8 cellular contexts compared by ENCODE assay signal in the genomic region with DNA sequence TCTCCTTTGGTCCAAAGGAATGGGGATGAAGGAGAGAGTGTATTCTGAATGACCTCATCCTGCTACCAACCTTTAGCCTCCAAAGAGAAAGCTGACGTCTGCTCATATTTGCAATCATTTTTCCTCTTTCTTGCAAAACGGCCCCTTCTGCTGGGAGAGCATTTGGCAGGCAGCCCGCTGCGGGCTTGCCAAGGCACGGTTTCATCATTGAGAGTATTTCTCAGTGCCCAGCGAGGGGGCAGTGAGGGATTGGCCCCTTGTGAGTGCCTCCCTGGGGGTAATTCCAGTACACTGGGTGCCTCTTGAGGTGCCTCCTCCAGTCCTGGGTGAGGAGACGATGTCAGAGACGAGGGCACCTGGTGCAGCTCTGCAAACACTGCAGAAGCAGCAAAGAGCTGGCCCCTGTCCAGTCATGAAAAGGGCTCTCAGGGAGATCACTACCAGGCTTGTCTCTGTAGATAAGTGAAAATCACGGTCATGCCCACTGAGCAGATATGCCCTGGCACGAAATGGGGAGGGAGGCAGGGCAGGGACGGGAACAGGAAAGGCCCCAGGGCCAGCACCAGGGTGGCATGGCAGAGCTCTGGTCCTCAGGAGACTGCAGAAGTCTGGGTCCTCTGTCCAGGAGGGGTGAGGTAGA. TPM values are rescaled to one million over a fixed set of nuclear protein-coding genes. Genes with fewer than 3 reads are reported as not detected.
A peak's percentile ranks its signal among the peaks of the same experiment; 100 is the strongest.
DNase-seq lines count a peak whose midpoint lies in the region; ATAC-seq, FAIRE-seq and TF ChIP-seq lines count a peak whose summit lies in the region.

No MANE protein-coding gene starts in this region.

- no peaks in the 10 kb centered on the region for H3K36me3 Mint-ChIP-seq in activated CD4-positive, alpha-beta memory T cell treated with anti-CD3 and anti-CD28 coated beads, Interleukin-2, amount 10 ng/mL, durations not matched to agents 7 days and 5 days (ENCODE audit: low read depth)
- H3K36me3 Mint-ChIP-seq in activated CD4-positive, alpha-beta memory T cell treated with anti-CD3 and anti-CD28 coated beads for 36 hours, result no peaks in the 10 kb centered on the region

- ATAC-seq in GM21529 (IDR thresholded peaks at IDR 0.05; ENCODE audit: unreplicated experiment), result no peak

- CTCF ChIA-PET in activated CD4-positive, alpha-beta memory T cell treated with anti-CD3 and anti-CD28 coated beads, Interleukin-2, amount 10 ng/mL, durations not matched to agents 7 days and 5 days (lab: Charles Lee), result interaction anchor here (0.5 kb wide), 1 partner anchor 66 kb away, joined by 6 read pairs; no protein-coding TSS in a partner anchor
- CTCF ChIA-PET in activated CD4-positive, alpha-beta memory T cell treated with anti-CD3 and anti-CD28 coated beads for 36 hours (lab: Charles Lee), result no interaction called here

- peak overlapping the region; percentile 26 for H3K27ac ChIP-seq in urinary bladder (ENCODE audit: low read depth)

- no peak overlapping the region for H3K27ac Mint-ChIP-seq in activated CD4-positive, alpha-beta memory T cell treated with anti-CD3 and anti-CD28 coated beads, Interleukin-2, amount 10 ng/mL, durations not matched to agents 7 days and 5 days
- no peak overlapping the region for H3K27ac Mint-ChIP-seq in activated CD4-positive, alpha-beta memory T cell treated with anti-CD3 and anti-CD28 coated beads for 36 hours

- 27% methylated on average over 11 of the region's 11 CpGs for WGBS in urinary bladder

- FAIRE-seq in D721Med (lab: Jason Lieb, UNC), result no peak

- no peak overlapping the region for H3K4me3 Mint-ChIP-seq in activated CD4-positive, alpha-beta memory T cell treated with anti-CD3 and anti-CD28 coated beads, Interleukin-2, amount 10 ng/mL, durations not matched to agents 7 days and 5 days
- H3K4me3 Mint-ChIP-seq in activated CD4-positive, alpha-beta memory T cell treated with anti-CD3 and anti-CD28 coated beads for 36 hours, result no peak overlapping the region

- H3K4me1 Mint-ChIP-seq in activated CD4-positive, alpha-beta memory T cell treated with anti-CD3 and anti-CD28 coated beads, Interleukin-2, amount 10 ng/mL, durations not matched to agents 7 days and 5 days, result no peaks in the 10 kb centered on the region
- no peaks in the 10 kb centered on the region for H3K4me1 Mint-ChIP-seq in activated CD4-positive, alpha-beta memory T cell treated with anti-CD3 and anti-CD28 coated beads for 36 hours (ENCODE audit: low read depth)

- POLR2A ChIA-PET in activated CD4-positive, alpha-beta memory T cell treated with anti-CD3 and anti-CD28 coated beads, Interleukin-2, amount 10 ng/mL, durations not matched to agents 7 days and 5 days (lab: Charles Lee), result no interaction called here
- POLR2A ChIA-PET in activated CD4-positive, alpha-beta memory T cell treated with anti-CD3 and anti-CD28 coated beads for 36 hours (lab: Charles Lee), result no interaction called here

- no peaks in the 10 kb centered on the region for H3K9me3 Mint-ChIP-seq in activated CD4-positive, alpha-beta memory T cell treated with anti-CD3 and anti-CD28 coated beads, Interleukin-2, amount 10 ng/mL, durations not matched to agents 7 days and 5 days
- no peaks in the 10 kb centered on the region for H3K9me3 Mint-ChIP-seq in activated CD4-positive, alpha-beta memory T cell treated with anti-CD3 and anti-CD28 coated beads for 36 hours

- no peak overlapping the region for H3K4me3 ChIP-seq in urinary bladder (ENCODE audit: low read depth, low read length)

- no peaks in the 10 kb centered on the region for H3K36me3 ChIP-seq in urinary bladder (ENCODE audit: insufficient read depth)

- H3K4me1 ChIP-seq in urinary bladder (ENCODE audit: insufficient read depth), result no peaks in the 10 kb centered on the region

- intact Hi-C loops in activated CD4-positive, alpha-beta memory T cell treated with anti-CD3 and anti-CD28 coated beads for 36 hours (cut with micrococcal nuclease), result no loop called here

- H3K27me3 Mint-ChIP-seq in activated CD4-positive, alpha-beta memory T cell treated with anti-CD3 and anti-CD28 coated beads, Interleukin-2, amount 10 ng/mL, durations not matched to agents 7 days and 5 days, result peaks cover 3% of the 10 kb centered on the region
- peaks cover 12% of the 10 kb centered on the region for H3K27me3 Mint-ChIP-seq in activated CD4-positive, alpha-beta memory T cell treated with anti-CD3 and anti-CD28 coated beads for 36 hours

- DNase-seq in activated CD4-positive, alpha-beta memory T cell treated with anti-CD3 and anti-CD28 coated beads, Interleukin-2, amount 10 ng/mL, durations not matched to agents 7 days and 5 days, result peak; percentile 8
- DNase-seq in activated CD4-positive, alpha-beta memory T cell treated with anti-CD3 and anti-CD28 coated beads for 36 hours, result no peak
- DNase-seq in activated CD8-positive, alpha-beta memory T cell treated with anti-CD3 and anti-CD28 coated beads, Interleukin-2, amount 50 U/mL, for 48 hours, result peak; percentile 29
- DNase-seq in kidney glomerular epithelial cell (lab: John Stamatoyannopoulos, UW) (peak; percentile 74), dedifferentiated amniotic fluid mesenchymal stem cell (ENCODE audit: extremely low spot score) (no peak), D721Med (ENCODE audit: insufficient read length, low spot score) (no peak)

- no peak for TF ChIP-seq CTCF in D721Med (IDR thresholded peaks at IDR 0.05; ENCODE audit: insufficient read depth, missing control alignments)

RNA-seq across cellular contexts. Expression of a gene that starts 48.7 kb away (rescaled TPM):
- not detected for total RNA-seq in activated CD4-positive, alpha-beta memory T cell treated with anti-CD3 and anti-CD28 coated beads, Interleukin-2, amount 10 ng/mL, durations not matched to agents 7 days and 5 days
- not detected for total RNA-seq in activated CD4-positive, alpha-beta memory T cell treated with anti-CD3 and anti-CD28 coated beads for 36 hours
- 13.8 TPM for total RNA-seq in urinary bladder
- polyA plus RNA-seq in urinary bladder, result 8.6 TPM

Comparison
In these comparisons a context has a peak if more than half of its experiments do, and no peak if none do; other contexts are left out.
1. DNase-seq: peak in activated CD4-positive, alpha-beta memory T cell treated with anti-CD3 and anti-CD28 coated beads, Interleukin-2, amount 10 ng/mL, durations not matched to agents 7 days and 5 days (single experiment), activated CD8-positive, alpha-beta memory T cell treated with anti-CD3 and anti-CD28 coated beads, Interleukin-2, amount 50 U/mL, for 48 hours (single experiment) and kidney glomerular epithelial cell (single experiment); none in activated CD4-positive, alpha-beta memory T cell treated with anti-CD3 and anti-CD28 coated beads for 36 hours (single experiment), dedifferentiated amniotic fluid mesenchymal stem cell (single experiment) and D721Med (single experiment).
2. RNA of a gene that starts 48.7 kb away (total RNA-seq): 13.8 TPM in urinary bladder (single experiment); not detected in activated CD4-positive, alpha-beta memory T cell treated with anti-CD3 and anti-CD28 coated beads, Interleukin-2, amount 10 ng/mL, durations not matched to agents 7 days and 5 days and not detected in activated CD4-positive, alpha-beta memory T cell treated with anti-CD3 and anti-CD28 coated beads for 36 hours; every median in the first group is over 10 times any median in the second.